ENCODE assay signal across 8 cellular contexts in genomic region chr10:97648557-97649404, GRCh38. TPM values are rescaled to one million over a fixed set of nuclear protein-coding genes. Genes with fewer than 3 reads are reported as not detected.
DNase-seq lines count a peak whose midpoint lies in the region; TF ChIP-seq lines count a peak whose summit lies in the region.

No MANE protein-coding gene starts in this region.

- H3F3A ChIP-seq in GM23248 (ENCODE audit: insufficient read depth) = peaks cover 49% of the 10 kb centered on the region

- H3K79me2 ChIP-seq in GM23248 (ENCODE audit: insufficient read depth) = peaks cover 92% of the 10 kb centered on the region

- peak overlapping the region; percentile 77 for H3K4me2 ChIP-seq in GM23248 (ENCODE audit: unreplicated experiment)
- peak overlapping the region; percentile 69 for H3K4me2 ChIP-seq in skeletal muscle satellite cell (ENCODE audit: low read length)

- H3K27me3 ChIP-seq in GM06990 (replicated peaks; ENCODE audit: control insufficient read depth, insufficient read depth, low read length) (no peaks in the 10 kb centered on the region), GM23248 (replicated peaks; ENCODE audit: insufficient read depth) (no peaks in the 10 kb centered on the region), MG63 (no peaks in the 10 kb centered on the region), skeletal muscle satellite cell (ENCODE audit: control insufficient read depth, insufficient read depth, low read length) (no peaks in the 10 kb centered on the region)

- whole genome bisulfite sequencing in GM23248 (ENCODE audit: low coverage in 1 of 2, low lambda C conversion rate in 2 of 2, missing lambda C conversion rate in 2 of 2), 2 experiments = 42 to 43% methylated on average over 5 of the region's 5 CpGs

- TF ChIP-seq CTCF in GM06990 (IDR thresholded peaks at IDR 0.05; ENCODE audit: insufficient read depth, low read length, poor library complexity, severe bottlenecking) = no peak

- peak overlapping the region; percentile 1; the same call in 1 of the 2 replicates for H2AFZ ChIP-seq in GM23248

- peak overlapping the region; percentile 9; the same call in 1 of the 2 replicates for H3K4me3 ChIP-seq in GM06990 (replicated peaks; ENCODE audit: low read depth, low read length)
- H3K4me3 ChIP-seq in GM23248 = peak overlapping the region; percentile 54
- no peak overlapping the region for H3K4me3 ChIP-seq in MG63
- peak overlapping the region; percentile 25 for H3K4me3 ChIP-seq in skeletal muscle satellite cell (ENCODE audit: low read length)

- in situ Hi-C loops in GM23248 (cut with MboI) = no loop called here

- H3K36me3 ChIP-seq in GM06990 (ENCODE audit: control insufficient read depth, insufficient read depth, low read length) = peaks cover 10% of the 10 kb centered on the region
- peaks cover 30% of the 10 kb centered on the region for H3K36me3 ChIP-seq in GM23248 (ENCODE audit: low read depth)
- H3K36me3 ChIP-seq in MG63 = peaks cover 52% of the 10 kb centered on the region
- H3K36me3 ChIP-seq in skeletal muscle satellite cell (ENCODE audit: insufficient read depth, low read length) = peaks cover 33% of the 10 kb centered on the region

- DNase-seq in GM06990 (ENCODE audit: extremely low read depth, insufficient read length) = peak; percentile 25
- peak; percentile 96 for DNase-seq in GM23248
- DNase-seq in MG63 = peak; percentile 65
- DNase-seq in activated gamma-delta T cell treated with anti-CD3 and anti-CD28 coated beads, Interleukin-2, amount 50 U/mL, for 16 hours (ENCODE audit: low read depth) = peak; percentile 26
- DNase-seq in glomerular endothelial cell (ENCODE audit: extremely low read depth, low read depth, low spot score) = peak; percentile 67
- no peak for DNase-seq in DMS153 (lab: John Stamatoyannopoulos, UW)
- no peak for DNase-seq in HuH-7 (ENCODE audit: low spot score)

- H3K4me1 ChIP-seq in GM23248 (ENCODE audit: insufficient read depth) = peaks cover 34% of the 10 kb centered on the region
- peaks cover 41% of the 10 kb centered on the region for H3K4me1 ChIP-seq in skeletal muscle satellite cell (ENCODE audit: control insufficient read depth, insufficient read depth, low read length)

- peak overlapping the region; percentile 87 for H3K27ac ChIP-seq in GM23248

- no peaks in the 10 kb centered on the region for H3K9me3 ChIP-seq in GM23248 (ENCODE audit: low read depth)
- H3K9me3 ChIP-seq in MG63 = no peaks in the 10 kb centered on the region; the same call in 1 of the 2 replicates
- no peaks in the 10 kb centered on the region for H3K9me3 ChIP-seq in skeletal muscle satellite cell (replicated peaks; ENCODE audit: low read length)

- H4K20me1 ChIP-seq in GM23248 (ENCODE audit: insufficient read depth) = no peaks in the 10 kb centered on the region

- peak overlapping the region; percentile 57 for H3K9ac ChIP-seq in GM23248
- peak overlapping the region; percentile 68 for H3K9ac ChIP-seq in skeletal muscle satellite cell (ENCODE audit: low read depth, low read length)

- H3K9me2 ChIP-seq in GM23248 (ENCODE audit: insufficient read depth) = no peaks in the 10 kb centered on the region

RNA-seq across cellular contexts. Expression of gene PI4K2A, which starts 8.3 kb away (rescaled TPM):
- total RNA-seq in GM23248 (2014; rRNA removed; shearing (Covaris generic)) = 23.1 and 28.7 TPM in 2 replicates
- polyA plus RNA-seq in GM23248 (2016; fragmentation: Nextera tagmentation; extraction: Ambion mirVana) = 16.1 and 16.6 TPM in 2 replicates
- total RNA-seq in MG63 (2014; rRNA removed; shearing (Covaris generic); ENCODE audit: low replicate concordance) = 25.8 and 28.1 TPM in 2 replicates
- total RNA-seq in glomerular endothelial cell = 26.6 and 30.3 TPM in 2 replicates
- 15.5 TPM in 2 replicates for total RNA-seq in skeletal muscle satellite cell (2012; rRNA removed)

RNA-seq across cellular contexts. Expression of gene MORN4, which starts 15.5 kb away (rescaled TPM):
- 5.3 and 7.9 TPM in 2 replicates for total RNA-seq in GM23248 (2014; rRNA removed; shearing (Covaris generic))
- polyA plus RNA-seq in GM23248 (2016; fragmentation: Nextera tagmentation; extraction: Ambion mirVana) = 19.8 and 22.2 TPM in 2 replicates
- 5.7 and 7.0 TPM in 2 replicates for total RNA-seq in MG63 (2014; rRNA removed; shearing (Covaris generic); ENCODE audit: low replicate concordance)
- 3.9 and 9.7 TPM in 2 replicates for total RNA-seq in glomerular endothelial cell
- 3.0 and 3.9 TPM in 2 replicates for total RNA-seq in skeletal muscle satellite cell (2012; rRNA removed)

RNA-seq across cellular contexts. Expression of gene AVPI1, which starts 38.3 kb away (rescaled TPM):
- 13.4 and 33.8 TPM in 2 replicates for total RNA-seq in GM23248 (2014; rRNA removed; shearing (Covaris generic))
- polyA plus RNA-seq in GM23248 (2016; fragmentation: Nextera tagmentation; extraction: Ambion mirVana) = 30.5 and 31.4 TPM in 2 replicates
- total RNA-seq in MG63 (2014; rRNA removed; shearing (Covaris generic); ENCODE audit: low replicate concordance) = 14.2 and 20.0 TPM in 2 replicates
- 2.4 and 3.0 TPM in 2 replicates for total RNA-seq in glomerular endothelial cell
- 19.0 and 19.9 TPM in 2 replicates for total RNA-seq in skeletal muscle satellite cell (2012; rRNA removed)

RNA-seq across cellular contexts. Expression of gene C10orf62, which starts 59.3 kb away (rescaled TPM):
- not detected in 2 replicates for total RNA-seq in GM23248 (2014; rRNA removed; shearing (Covaris generic))
- polyA plus RNA-seq in GM23248 (2016; fragmentation: Nextera tagmentation; extraction: Ambion mirVana) = not detected in 2 replicates
- total RNA-seq in MG63 (2014; rRNA removed; shearing (Covaris generic); ENCODE audit: low replicate concordance) = not detected in 2 replicates
- total RNA-seq in glomerular endothelial cell = not detected in 2 replicates
- total RNA-seq in skeletal muscle satellite cell (2012; rRNA removed) = 0.22 and 0.76 TPM in 2 replicates

Comparison
In these comparisons a context has a peak if more than half of its experiments do, and no peak if none do; other contexts are left out.
1. DNase-seq: peak in GM06990 (single experiment), GM23248 (single experiment), MG63 (single experiment), activated gamma-delta T cell treated with anti-CD3 and anti-CD28 coated beads, Interleukin-2, amount 50 U/mL, for 16 hours (single experiment) and glomerular endothelial cell (single experiment); none in DMS153 (single experiment) and HuH-7 (single experiment).